Comparison of ENCODE assay signal across 26 cellular contexts in the genomic region with DNA sequence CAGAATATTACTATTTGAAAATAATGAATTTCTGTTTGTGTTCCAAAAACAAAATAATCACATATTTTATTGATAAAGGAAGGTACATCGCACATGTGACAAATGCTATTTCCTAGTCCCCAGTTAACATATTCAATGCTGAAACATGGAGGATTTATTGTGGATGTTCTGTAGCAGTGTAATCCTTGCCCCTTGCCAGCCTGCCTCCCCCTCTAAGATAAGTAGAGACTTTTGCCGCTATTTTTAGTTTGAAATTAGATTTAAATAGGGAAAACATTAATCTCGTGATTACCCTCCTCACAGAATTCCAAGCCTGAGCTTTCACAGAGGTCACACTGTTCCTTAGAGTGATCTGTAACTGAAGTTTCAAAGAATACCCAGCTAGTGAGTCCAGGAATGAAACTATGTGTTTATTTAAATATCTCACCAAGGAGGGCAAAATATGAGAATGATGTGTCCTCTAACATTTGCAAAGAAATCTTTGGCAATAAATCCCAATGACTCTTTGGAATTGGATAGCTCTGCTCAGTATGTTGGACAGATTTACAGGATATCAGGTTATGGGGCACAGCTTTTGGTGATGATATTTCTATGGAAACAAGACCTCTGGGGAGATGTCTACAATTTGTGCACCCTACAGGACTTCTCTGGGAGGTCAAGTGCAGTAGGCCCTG. TPM values are rescaled to one million over a fixed set of nuclear protein-coding genes. Genes with fewer than 3 reads are reported as not detected.
DNase-seq lines count a peak whose midpoint lies in the region; ATAC-seq and TF ChIP-seq lines count a peak whose summit lies in the region.
"Had no signal": no experiment of that assay in that cellular context is flagged by ENCODE, and none has a peak within 500 bp of the region (broad histone marks: within the 10 kb centered on the region; RNA-seq: fewer than 3 reads in every experiment).

No MANE protein-coding gene starts in this region.

- H3K9me3 Mint-ChIP-seq in MCF 10A (ENCODE audit: unreplicated experiment) (no peaks in the 10 kb centered on the region), chondrocyte (ENCODE audit: low read depth) (no peaks in the 10 kb centered on the region)
- H3K9me3 Mint-ChIP-seq: activated CD4-positive, alpha-beta T cell treated with anti-CD3 and anti-CD28 coated beads, Interleukin-2, amount 10 ng/mL, durations not matched to agents 7 days and 5 days; CD8-positive, alpha-beta T cell; central memory CD8-positive, alpha-beta T cell; T-helper 2 cell treated with Interferon-gamma antibody and Interleukin-4, amounts not matched to agents 5 μg/mL and 100 μg/mL, for 36 hours had no signal

- H3K27ac Mint-ChIP-seq in MCF 10A (ENCODE audit: low read depth, unreplicated experiment) (no peak overlapping the region), chondrocyte (ENCODE audit: unreplicated experiment) (peak overlapping the region; percentile 86)
- H3K27ac Mint-ChIP-seq: activated CD4-positive, alpha-beta T cell treated with anti-CD3 and anti-CD28 coated beads, Interleukin-2, amount 10 ng/mL, durations not matched to agents 7 days and 5 days; activated CD8-positive, alpha-beta memory T cell treated with anti-CD3 and anti-CD28 coated beads, Interleukin-2, amount 10 ng/mL, durations not matched to agents 7 days and 5 days; CD8-positive, alpha-beta T cell; T-helper 2 cell treated with Interferon-gamma antibody and Interleukin-4, amounts not matched to agents 5 μg/mL and 100 μg/mL, for 36 hours had no signal

- CTCF ChIA-PET in MCF 10A (lab: Yijun Ruan, JAX), result interaction anchor here (0.6 kb wide), 1 partner anchor 73 kb away, joined by 3 read pairs; no protein-coding TSS in a partner anchor

- no peaks in the 10 kb centered on the region for H3K4me1 ChIP-seq in breast epithelium
- no peaks in the 10 kb centered on the region for H3K4me1 ChIP-seq in upper lobe of right lung
- H3K4me1 ChIP-seq: upper lobe of left lung had no signal

- H3K4me3 ChIP-seq in breast epithelium (no peak overlapping the region), upper lobe of right lung (no peak overlapping the region)
- H3K4me3 ChIP-seq: GM23248, upper lobe of left lung had no signal

- no peaks in the 10 kb centered on the region for H3K36me3 Mint-ChIP-seq in MCF 10A (ENCODE audit: insufficient read depth, unreplicated experiment)
- no peaks in the 10 kb centered on the region for H3K36me3 Mint-ChIP-seq in chondrocyte (ENCODE audit: low read depth)
- H3K36me3 Mint-ChIP-seq: activated CD8-positive, alpha-beta memory T cell treated with anti-CD3 and anti-CD28 coated beads, Interleukin-2, amount 10 ng/mL, durations not matched to agents 7 days and 5 days; CD8-positive, alpha-beta T cell had no signal

- ATAC-seq in upper lobe of right lung, result peak; percentile 19
- no peak for ATAC-seq in HG03097 (IDR thresholded peaks at IDR 0.05; ENCODE audit: low FRiP score, unreplicated experiment)
- ATAC-seq in HG03139 (IDR thresholded peaks at IDR 0.05; ENCODE audit: unreplicated experiment), result no peak
- ATAC-seq: activated CD8-positive, alpha-beta memory T cell treated with anti-CD3 and anti-CD28 coated beads, Interleukin-2, amount 10 ng/mL, durations not matched to agents 7 days and 5 days; CD8-positive, alpha-beta T cell had no signal

- H3K4me3 Mint-ChIP-seq in MCF 10A (ENCODE audit: unreplicated experiment), result no peak overlapping the region
- H3K4me3 Mint-ChIP-seq in chondrocyte (ENCODE audit: unreplicated experiment), result peak overlapping the region; percentile 21
- H3K4me3 Mint-ChIP-seq: activated CD4-positive, alpha-beta T cell treated with anti-CD3 and anti-CD28 coated beads, Interleukin-2, amount 10 ng/mL, durations not matched to agents 7 days and 5 days; activated CD8-positive, alpha-beta memory T cell treated with anti-CD3 and anti-CD28 coated beads, Interleukin-2, amount 10 ng/mL, durations not matched to agents 7 days and 5 days; CD8-positive, alpha-beta T cell; central memory CD8-positive, alpha-beta T cell; T-helper 2 cell treated with Interferon-gamma antibody and Interleukin-4, amounts not matched to agents 5 μg/mL and 100 μg/mL, for 36 hours had no signal

- POLR2A ChIA-PET in MCF 10A (lab: Yijun Ruan, JAX), result interaction anchor here (0.7 kb wide), 1 partner anchor 34 kb away, joined by 3 read pairs; no protein-coding TSS in a partner anchor

- TF ChIP-seq CTCF in breast epithelium (IDR thresholded peaks at IDR 0.05) (no peak), MCF 10A (IDR thresholded peaks at IDR 0.05; ENCODE audit: unreplicated experiment) (no peak), chondrocyte (IDR thresholded peaks at IDR 0.05) (no peak), upper lobe of right lung (IDR thresholded peaks at IDR 0.05) (no peak)

- H3K9me3 ChIP-seq in breast epithelium (no peaks in the 10 kb centered on the region), upper lobe of right lung (no peaks in the 10 kb centered on the region)
- H3K9me3 ChIP-seq: neutrophil, upper lobe of left lung had no signal

- TF ChIP-seq POLR2A in breast epithelium (IDR thresholded peaks at IDR 0.05), result no peak

- DNase-seq in breast epithelium (ENCODE audit: low spot score in 2 of 2), result no peak
- DNase-seq in MCF 10A (ENCODE audit: unreplicated experiment), result no peak
- no peak for DNase-seq in chondrocyte (ENCODE audit: low spot score)
- peak; percentile 65 for DNase-seq in left kidney (ENCODE audit: low read depth, low spot score)
- DNase-seq in upper lobe of right lung, result no peak
- DNase-seq in stimulated activated CD4-positive, alpha-beta T cell treated with anti-CD3 and anti-CD28 coated beads, Interleukin-2, amount 100 ng/mL, for 48 hours, result no peak
- DNase-seq: activated CD4-positive, alpha-beta T cell treated with anti-CD3 and anti-CD28 coated beads, Interleukin-2, amount 10 ng/mL, durations not matched to agents 7 days and 5 days; activated CD8-positive, alpha-beta memory T cell treated with anti-CD3 and anti-CD28 coated beads, Interleukin-2, amount 10 ng/mL, durations not matched to agents 7 days and 5 days; activated naive CD4-positive, alpha-beta T cell treated with anti-CD3 and anti-CD28 coated beads, Interleukin-2, amount 50 U/mL, for 16 hours; CD8-positive, alpha-beta T cell; GM23248; kidney; MM.1S; NCI-H526; small intestine; stimulated activated CD4-positive, alpha-beta T cell treated with anti-CD3 and anti-CD28 coated beads, Interleukin-1b, Interleukin-23, amount 100 ng/mL, for 48 hours; upper lobe of left lung had no signal

- H3K4me1 Mint-ChIP-seq in MCF 10A (ENCODE audit: insufficient read depth, unreplicated experiment) (no peaks in the 10 kb centered on the region), chondrocyte (ENCODE audit: low read depth) (peaks cover 32% of the 10 kb centered on the region)
- H3K4me1 Mint-ChIP-seq: activated CD4-positive, alpha-beta T cell treated with anti-CD3 and anti-CD28 coated beads, Interleukin-2, amount 10 ng/mL, durations not matched to agents 7 days and 5 days; activated CD8-positive, alpha-beta memory T cell treated with anti-CD3 and anti-CD28 coated beads, Interleukin-2, amount 10 ng/mL, durations not matched to agents 7 days and 5 days; central memory CD8-positive, alpha-beta T cell had no signal

- no TSS peak for BruUV-seq in MCF 10A (replicated peaks; lab: Mats Ljungman, UMichigan)

- no peaks in the 10 kb centered on the region for H3K36me3 ChIP-seq in breast epithelium
- H3K36me3 ChIP-seq in upper lobe of right lung, result no peaks in the 10 kb centered on the region
- H3K36me3 ChIP-seq: neutrophil, upper lobe of left lung had no signal

- intact Hi-C loops in breast epithelium (cut with DNase I; ENCODE audit: low total_unique reads), result no loop called here
- intact Hi-C loops in MCF 10A (cut with micrococcal nuclease), result no loop called here
- intact Hi-C loops in upper lobe of right lung (cut with DNase I), result no loop called here

- H3K27me3 Mint-ChIP-seq in MCF 10A (ENCODE audit: insufficient read depth, unreplicated experiment) (no peaks in the 10 kb centered on the region), chondrocyte (ENCODE audit: low read depth) (no peaks in the 10 kb centered on the region)

- H3K27ac ChIP-seq in breast epithelium, result peak overlapping the region; percentile 57 to 65
- H3K27ac ChIP-seq in upper lobe of right lung, result no peak overlapping the region
- H3K27ac ChIP-seq: epithelial cell of prostate, GM23248, neutrophil, upper lobe of left lung had no signal

- H3K27me3 ChIP-seq in breast epithelium (no peaks in the 10 kb centered on the region), upper lobe of right lung (no peaks in the 10 kb centered on the region)
- H3K27me3 ChIP-seq: neutrophil, upper lobe of left lung had no signal

RNA-seq across cellular contexts. Expression of gene CTXN3, which starts 17.3 kb away (rescaled TPM):
- total RNA-seq in breast epithelium (not detected), MCF 10A (2022) (not detected in 2 replicates), chondrocyte (not detected in 3 replicates), upper lobe of right lung (not detected)
- total RNA-seq: activated CD4-positive, alpha-beta T cell treated with anti-CD3 and anti-CD28 coated beads, Interleukin-2, amount 10 ng/mL, durations not matched to agents 7 days and 5 days; activated CD8-positive, alpha-beta memory T cell treated with anti-CD3 and anti-CD28 coated beads, Interleukin-2, amount 10 ng/mL, durations not matched to agents 7 days and 5 days; CD8-positive, alpha-beta T cell; GM23248; lung microvascular endothelial cell; pulmonary artery endothelial cell; subcutaneous adipose tissue; upper lobe of left lung had no signal

RNA-seq across cellular contexts. Expression of gene CCDC192, which starts 37.0 kb away (rescaled TPM):
- total RNA-seq in breast epithelium, result 1 to 10 TPM in 1 of 3 donors, not detected in 2; 1.3 TPM
- not detected in 2 replicates for total RNA-seq in MCF 10A (2022)
- not detected in 3 replicates for total RNA-seq in chondrocyte
- total RNA-seq in upper lobe of right lung, result not detected
- total RNA-seq: activated CD4-positive, alpha-beta T cell treated with anti-CD3 and anti-CD28 coated beads, Interleukin-2, amount 10 ng/mL, durations not matched to agents 7 days and 5 days; activated CD8-positive, alpha-beta memory T cell treated with anti-CD3 and anti-CD28 coated beads, Interleukin-2, amount 10 ng/mL, durations not matched to agents 7 days and 5 days; CD8-positive, alpha-beta T cell; GM23248; kidney; lung microvascular endothelial cell; pulmonary artery endothelial cell had no signal
